ENCODE assay signal across 21 cellular contexts in genomic region chr13:77034883-77035282, GRCh38. TPM values are rescaled to one million over a fixed set of nuclear protein-coding genes. Genes with fewer than 3 reads are reported as not detected.
DNase-seq lines count a peak whose midpoint lies in the region; ATAC-seq and TF ChIP-seq lines count a peak whose summit lies in the region.
"Had no signal": no experiment of that assay in that cellular context is flagged by ENCODE, and none has a peak within 500 bp of the region (broad histone marks: within the 10 kb centered on the region; RNA-seq: fewer than 3 reads in every experiment).

No MANE protein-coding gene starts in this region.

- DNase-seq in AG08395 (ENCODE audit: low spot score) = peak; percentile 45
- DNase-seq in ELR (ENCODE audit: low read depth) = peak; percentile 82
- DNase-seq in fibroblast of villous mesenchyme (ENCODE audit: low read depth) = peak; percentile 10
- DNase-seq in NCI-H524 (lab: John Stamatoyannopoulos, UW) = no peak
- no peak for DNase-seq in NCI-H2081 treated with DMSO at 0.1 percent for 48 hours (lab: John Stamatoyannopoulos, UW)
- no peak for DNase-seq in germinal center (ENCODE audit: low spot score)
- DNase-seq: activated CD4-positive, alpha-beta T cell treated with anti-CD3 and anti-CD28 coated beads for 1 hour; activated CD8-positive, alpha-beta memory T cell treated with anti-CD3 and anti-CD28 coated beads, Interleukin-2, amount 50 U/mL, for 48 hours; activated naive CD4-positive, alpha-beta T cell; AML-193; COR-L47; GF-D8; left lung; NCI-H1092; NCI-H69; sigmoid colon; stimulated activated CD4-positive, alpha-beta T cell treated with anti-CD3 and anti-CD28 coated beads, Interleukin-2, amount 100 ng/mL, for 48 hours had no signal

- no peaks in the 10 kb centered on the region for H3K9me3 Mint-ChIP-seq in activated T-helper 17 cell treated with anti-CD3 and anti-CD28 coated beads, Interleukin-2, amount 50 U/mL, for 72 hours
- H3K9me3 Mint-ChIP-seq: IgD-negative memory B cell had no signal

- no peaks in the 10 kb centered on the region for H3K27me3 Mint-ChIP-seq in activated T-helper 17 cell treated with anti-CD3 and anti-CD28 coated beads, Interleukin-2, amount 50 U/mL, for 72 hours
- H3K27me3 Mint-ChIP-seq: brain, IgD-negative memory B cell had no signal

- no peak overlapping the region for H3K4me3 ChIP-seq in fibroblast of villous mesenchyme (ENCODE audit: low read depth, low read length)
- H3K4me3 ChIP-seq: left lung, sigmoid colon had no signal

- peak overlapping the region; percentile 9 for H3K4me3 Mint-ChIP-seq in activated T-helper 17 cell treated with anti-CD3 and anti-CD28 coated beads, Interleukin-2, amount 50 U/mL, for 72 hours
- H3K4me3 Mint-ChIP-seq: brain, IgD-negative memory B cell had no signal

- ATAC-seq in activated T-helper 17 cell treated with anti-CD3 and anti-CD28 coated beads, Interleukin-2, amount 50 U/mL, for 72 hours (replicated peaks) = peak; percentile 73
- ATAC-seq in HG02678 (IDR thresholded peaks at IDR 0.05; ENCODE audit: unreplicated experiment) = no peak
- ATAC-seq: left lung had no signal

- no peaks in the 10 kb centered on the region for H3K36me3 Mint-ChIP-seq in activated T-helper 17 cell treated with anti-CD3 and anti-CD28 coated beads, Interleukin-2, amount 50 U/mL, for 72 hours (ENCODE audit: low read depth)
- H3K36me3 Mint-ChIP-seq: IgD-negative memory B cell had no signal

- peaks cover 15% of the 10 kb centered on the region for H3K4me1 Mint-ChIP-seq in activated T-helper 17 cell treated with anti-CD3 and anti-CD28 coated beads, Interleukin-2, amount 50 U/mL, for 72 hours
- H3K4me1 Mint-ChIP-seq: IgD-negative memory B cell had no signal

- no peak for TF ChIP-seq CTCF in fibroblast of villous mesenchyme (IDR thresholded peaks at IDR 0.05; ENCODE audit: insufficient read depth, low read depth, low read length)

- no peak overlapping the region for H3K27ac Mint-ChIP-seq in activated T-helper 17 cell treated with anti-CD3 and anti-CD28 coated beads, Interleukin-2, amount 50 U/mL, for 72 hours
- H3K27ac Mint-ChIP-seq: IgD-negative memory B cell had no signal

RNA-seq across cellular contexts. Expression of gene FBXL3, which starts 7.9 kb away (rescaled TPM):
- 10 to 100 TPM; 38.9 to 53.3 TPM for total RNA-seq in activated T-helper 17 cell treated with anti-CD3 and anti-CD28 coated beads, Interleukin-2, amount 50 U/mL, for 72 hours
- 53.1 and 61.3 TPM in 2 replicates for total RNA-seq in fibroblast of villous mesenchyme

RNA-seq across cellular contexts. Expression of gene CLN5, which starts 43.0 kb away (rescaled TPM):
- total RNA-seq in activated T-helper 17 cell treated with anti-CD3 and anti-CD28 coated beads, Interleukin-2, amount 50 U/mL, for 72 hours = 10 to 100 TPM in 1 of 2 donors, 1 to 10 TPM in 1; 9.9 to 29.0 TPM
- total RNA-seq in fibroblast of villous mesenchyme = 24.5 and 38.4 TPM in 2 replicates

Comparison
In these comparisons a context has a peak if more than half of its experiments do, and no peak if none do; other contexts are left out.
1. DNase-seq: peak in AG08395 (single experiment), ELR (single experiment) and fibroblast of villous mesenchyme (single experiment); none in NCI-H524 (0 of 2), NCI-H2081 treated with DMSO at 0.1 percent for 48 hours (single experiment) and germinal center (single experiment).